In the genomic region with DNA sequence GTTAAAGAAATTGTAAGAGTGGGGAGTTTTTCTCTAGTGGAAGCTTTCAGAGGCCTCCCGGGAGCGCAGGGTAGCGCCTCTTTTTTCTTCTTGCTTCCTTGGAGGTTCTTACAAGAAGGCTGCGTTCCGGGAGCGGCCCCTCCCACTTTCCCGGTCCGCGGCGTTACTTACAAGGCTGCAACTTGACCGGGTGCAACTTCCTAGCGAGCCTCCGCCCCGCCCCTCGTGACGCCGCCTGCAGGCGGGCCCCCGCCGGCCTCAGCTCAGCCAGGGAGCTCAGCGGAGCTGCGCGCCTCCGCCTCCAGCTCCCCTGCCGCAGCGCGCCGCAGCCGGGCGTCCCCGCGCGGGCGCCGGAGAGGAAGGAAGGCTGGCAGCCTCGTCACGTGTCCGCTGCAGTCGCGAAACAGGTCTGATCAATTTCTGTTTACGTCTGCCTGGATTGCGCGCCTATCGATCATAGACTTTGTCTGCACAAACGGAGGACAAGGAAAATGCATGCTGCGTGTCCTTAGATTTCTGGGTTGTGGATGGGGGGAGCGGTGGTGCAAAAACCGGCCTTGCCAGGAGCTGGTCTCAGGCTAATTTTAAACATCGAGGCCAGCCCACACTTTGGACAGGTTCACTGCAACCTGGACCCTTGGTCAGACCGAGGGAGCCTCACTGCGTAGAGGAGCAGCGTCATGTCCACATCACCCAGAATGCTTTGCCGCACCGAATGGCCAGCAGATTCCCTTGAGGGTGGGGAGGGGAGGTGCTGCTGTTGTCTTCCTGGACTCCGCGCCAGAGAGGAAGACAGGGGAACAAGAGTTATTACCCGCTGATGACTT, we compare ENCODE assay signal across 8 cellular contexts. TPM values are rescaled to one million over a fixed set of nuclear protein-coding genes. Genes with fewer than 3 reads are reported as not detected.
A peak's percentile ranks its signal among the peaks of the same experiment; 100 is the strongest.
DNase-seq lines count a peak whose midpoint lies in the region; ATAC-seq lines count a peak whose summit lies in the region.

A gene with protein sequence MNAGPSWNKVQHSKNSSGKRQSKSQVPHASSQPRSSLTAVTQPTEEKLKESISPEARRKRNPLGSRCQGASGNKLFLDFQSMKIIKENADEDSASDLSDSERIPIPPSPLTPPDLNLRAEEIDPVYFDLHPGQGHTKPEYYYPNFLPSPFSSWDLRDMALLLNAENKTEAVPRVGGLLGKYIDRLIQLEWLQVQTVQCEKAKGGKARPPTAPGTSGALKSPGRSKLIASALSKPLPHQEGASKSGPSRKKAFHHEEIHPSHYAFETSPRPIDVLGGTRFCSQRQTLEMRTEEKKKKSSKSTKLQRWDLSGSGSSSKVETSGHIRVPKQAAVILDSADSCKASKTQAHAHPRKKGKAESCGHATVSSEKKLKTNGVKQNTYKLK (plus strand): TSS at position 261 of the 827 bp plus-strand sequence. CDS start 3,555 bp downstream, outside the sequence.
A gene with protein sequence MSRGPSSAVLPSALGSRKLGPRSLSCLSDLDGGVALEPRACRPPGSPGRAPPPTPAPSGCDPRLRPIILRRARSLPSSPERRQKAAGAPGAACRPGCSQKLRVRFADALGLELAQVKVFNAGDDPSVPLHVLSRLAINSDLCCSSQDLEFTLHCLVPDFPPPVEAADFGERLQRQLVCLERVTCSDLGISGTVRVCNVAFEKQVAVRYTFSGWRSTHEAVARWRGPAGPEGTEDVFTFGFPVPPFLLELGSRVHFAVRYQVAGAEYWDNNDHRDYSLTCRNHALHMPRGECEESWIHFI (minus strand): TSS at position 177 of the 827 bp plus-strand sequence. CDS start 374 bp downstream, outside the sequence.

- no peaks in the 10 kb centered on the region for H3K9me3 Mint-ChIP-seq in CD4-positive, alpha-beta memory T cell
- H3K9me3 Mint-ChIP-seq in activated CD8-positive, alpha-beta T cell treated with anti-CD3 and anti-CD28 coated beads, Interleukin-2, amount 10 ng/mL, durations not matched to agents 7 days and 5 days (ENCODE audit: insufficient read depth), result no peaks in the 10 kb centered on the region

- H3K4me3 ChIP-seq in CD4-positive, alpha-beta memory T cell (ENCODE audit: low read length in 2 of 2), result peak within 1 kb of the TSS; percentile 87 to 95
- peak within 1 kb of the TSS; percentile 66 for H3K4me3 ChIP-seq in ectodermal cell (ENCODE audit: insufficient read depth, low read depth, low read length)

- H3K4me1 ChIP-seq in CD4-positive, alpha-beta memory T cell (ENCODE audit: insufficient read depth, low read length), result peaks cover 52% of the 10 kb centered on the region
- H3K4me1 ChIP-seq in ectodermal cell (ENCODE audit: control insufficient read depth, insufficient read depth, low read length), result peaks cover 7% of the 10 kb centered on the region

- no peaks in the 10 kb centered on the region for H3K27me3 Mint-ChIP-seq in CD4-positive, alpha-beta memory T cell
- H3K27me3 Mint-ChIP-seq in activated CD8-positive, alpha-beta T cell treated with anti-CD3 and anti-CD28 coated beads, Interleukin-2, amount 10 ng/mL, durations not matched to agents 7 days and 5 days (ENCODE audit: low read depth), result no peaks in the 10 kb centered on the region

- peak; percentile 87 to 90 (median 89) for DNase-seq in CD4-positive, alpha-beta memory T cell
- DNase-seq in NCI-H82 (lab: John Stamatoyannopoulos, UW) (peak; percentile 96), lung microvascular endothelial cell (ENCODE audit: low read depth in 2 of 2) (peak; percentile 87 to 98)
- peak; percentile 93 for DNase-seq in activated CD8-positive, alpha-beta T cell treated with anti-CD3 and anti-CD28 coated beads, Interleukin-2, amount 10 ng/mL, durations not matched to agents 7 days and 5 days
- peak; percentile 71 to 82 (median 78) for DNase-seq in stimulated activated CD4-positive, alpha-beta T cell treated with anti-CD3 and anti-CD28 coated beads, TNF-alpha, amount 100 ng/mL, for 4 hours (ENCODE audit: low read depth in 3 of 3)

- H3K27ac Mint-ChIP-seq in CD4-positive, alpha-beta memory T cell, result peak within 1 kb of the TSS; percentile 93 to 99 (median 97)
- peak within 1 kb of the TSS; percentile 97 for H3K27ac Mint-ChIP-seq in activated CD8-positive, alpha-beta T cell treated with anti-CD3 and anti-CD28 coated beads, Interleukin-2, amount 10 ng/mL, durations not matched to agents 7 days and 5 days

- H3K36me3 ChIP-seq in CD4-positive, alpha-beta memory T cell (ENCODE audit: insufficient read depth, low read length), result peaks cover 22% of the 10 kb centered on the region
- no peaks in the 10 kb centered on the region for H3K36me3 ChIP-seq in ectodermal cell (ENCODE audit: control insufficient read depth, insufficient read depth, low read length)

- WGBS in ectodermal cell, 2 experiments, result 0% methylated on average over 57 of the region's 57 CpGs

- H3K27me3 ChIP-seq in CD4-positive, alpha-beta memory T cell (ENCODE audit: insufficient read depth, low read length), result no peaks in the 10 kb centered on the region
- H3K27me3 ChIP-seq in ectodermal cell (ENCODE audit: control insufficient read depth, insufficient read depth, low read length, poor library complexity, severe bottlenecking), result peaks cover 44% of the 10 kb centered on the region

- POLR2A ChIA-PET in CD4-positive, alpha-beta memory T cell (lab: Charles Lee; ENCODE audit: partially characterized antibody), result interaction anchor here (0.7 to 3.3 kb wide), 9 partner anchors 8 to 1290 kb away, joined by 3 to 39 read pairs (median 4); a partner anchor contains a TSS
- POLR2A ChIA-PET in activated CD8-positive, alpha-beta T cell treated with anti-CD3 and anti-CD28 coated beads, Interleukin-2, amount 10 ng/mL, durations not matched to agents 7 days and 5 days (lab: Charles Lee), result interaction anchor here (0.6 to 1.7 kb wide), 6 partner anchors 8 to 117 kb away, joined by 3 to 8 read pairs (median 4); no protein-coding TSS in a partner anchor

- intact Hi-C loops in CD4-positive, alpha-beta memory T cell (cut with micrococcal nuclease), result loop anchor here (1.0 to 2.0 kb wide), 2 partner anchors 9 to 116 kb away; no protein-coding TSS in a partner anchor

- peaks cover 14 to 38% of the 10 kb centered on the region in 2 donors for H3K36me3 Mint-ChIP-seq in CD4-positive, alpha-beta memory T cell
- H3K36me3 Mint-ChIP-seq in activated CD8-positive, alpha-beta T cell treated with anti-CD3 and anti-CD28 coated beads, Interleukin-2, amount 10 ng/mL, durations not matched to agents 7 days and 5 days (ENCODE audit: low read depth), result peaks cover 24% of the 10 kb centered on the region

- H3K4me1 Mint-ChIP-seq in CD4-positive, alpha-beta memory T cell, result peaks cover 34 to 60% (median 46%) of the 10 kb centered on the region in 4 donors
- H3K4me1 Mint-ChIP-seq in activated CD8-positive, alpha-beta T cell treated with anti-CD3 and anti-CD28 coated beads, Interleukin-2, amount 10 ng/mL, durations not matched to agents 7 days and 5 days (ENCODE audit: low read depth), result peaks cover 32% of the 10 kb centered on the region

- H3K9me3 ChIP-seq in CD4-positive, alpha-beta memory T cell (ENCODE audit: control insufficient read depth in 1 of 2, low read length in 2 of 2), result no peaks in the 10 kb centered on the region
- H3K9me3 ChIP-seq in ectodermal cell (ENCODE audit: control insufficient read depth, low read length), result no peaks in the 10 kb centered on the region

- H3K27ac ChIP-seq in CD4-positive, alpha-beta memory T cell (ENCODE audit: low read depth, low read length), result peak within 1 kb of the TSS; percentile 87
- H3K27ac ChIP-seq in ectodermal cell (ENCODE audit: insufficient read depth, low read depth, low read length, poor library complexity, severe bottlenecking), result peak within 1 kb of the TSS; percentile 89

- H3K4me3 Mint-ChIP-seq in CD4-positive, alpha-beta memory T cell, result peak within 1 kb of the TSS; percentile 90 to 99 (median 97)
- H3K4me3 Mint-ChIP-seq in activated CD8-positive, alpha-beta T cell treated with anti-CD3 and anti-CD28 coated beads, Interleukin-2, amount 10 ng/mL, durations not matched to agents 7 days and 5 days, result peak within 1 kb of the TSS; percentile 92

- ATAC-seq in GM19452 (IDR thresholded peaks at IDR 0.05; ENCODE audit: unreplicated experiment), result peak; percentile 92
- peak; percentile 76 for ATAC-seq in HG03575 (IDR thresholded peaks at IDR 0.05; ENCODE audit: extremely low read depth, insufficient number of reproducible peaks, low FRiP score, unreplicated experiment)
- ATAC-seq in activated CD8-positive, alpha-beta T cell treated with anti-CD3 and anti-CD28 coated beads, Interleukin-2, amount 10 ng/mL, durations not matched to agents 7 days and 5 days, result peak; percentile 97

- CTCF ChIA-PET in CD4-positive, alpha-beta memory T cell (lab: Charles Lee; ENCODE audit: partially characterized antibody), result interaction anchor here (0.6 to 2.4 kb wide), 12 partner anchors 9 to 1289 kb away, joined by 3 to 19 read pairs (median 4); a partner anchor contains a TSS
- CTCF ChIA-PET in activated CD8-positive, alpha-beta T cell treated with anti-CD3 and anti-CD28 coated beads, Interleukin-2, amount 10 ng/mL, durations not matched to agents 7 days and 5 days (lab: Charles Lee), result interaction anchor here (0.8 to 3.8 kb wide), 10 partner anchors 9 to 369 kb away, joined by 3 to 32 read pairs (median 4); no protein-coding TSS in a partner anchor

RNA-seq across cellular contexts. Expression of the first gene that starts in this region (rescaled TPM):
- 10 to 100 TPM; 43.7 to 44.1 TPM for total RNA-seq in CD4-positive, alpha-beta memory T cell
- 10 to 100 TPM; 13.4 to 25.0 TPM for polyA plus RNA-seq in CD4-positive, alpha-beta memory T cell
- 10 to 100 TPM; 27.0 to 32.5 TPM for total RNA-seq in activated CD8-positive, alpha-beta T cell treated with anti-CD3 and anti-CD28 coated beads, Interleukin-2, amount 10 ng/mL, durations not matched to agents 7 days and 5 days
- 16.2 TPM for polyA plus RNA-seq in ectodermal cell (2013, experiment 1 of 4)
- polyA plus RNA-seq in ectodermal cell (2013, experiment 2 of 4), result 17.5 TPM
- 13.4 TPM for polyA plus RNA-seq in ectodermal cell (2013, experiment 3 of 4)
- 14.6 TPM for polyA plus RNA-seq in ectodermal cell (2013, experiment 4 of 4)
- 2.2 and 2.4 TPM in 2 replicates for total RNA-seq in lung microvascular endothelial cell

RNA-seq across cellular contexts. Expression of the second gene that starts in this region (rescaled TPM):
- total RNA-seq in CD4-positive, alpha-beta memory T cell, result 10 to 100 TPM; 13.2 to 15.0 TPM
- 1 to 10 TPM; 2.2 to 2.8 TPM for polyA plus RNA-seq in CD4-positive, alpha-beta memory T cell
- total RNA-seq in activated CD8-positive, alpha-beta T cell treated with anti-CD3 and anti-CD28 coated beads, Interleukin-2, amount 10 ng/mL, durations not matched to agents 7 days and 5 days, result 1 to 10 TPM; 6.7 TPM
- 1.3 TPM for polyA plus RNA-seq in ectodermal cell (2013, experiment 1 of 4)
- 1.2 TPM for polyA plus RNA-seq in ectodermal cell (2013, experiment 2 of 4)
- 1.1 TPM for polyA plus RNA-seq in ectodermal cell (2013, experiment 3 of 4)
- polyA plus RNA-seq in ectodermal cell (2013, experiment 4 of 4), result 1.4 TPM
- total RNA-seq in lung microvascular endothelial cell, result 4.8 and 7.1 TPM in 2 replicates

Comparison
In these comparisons a context has a peak if more than half of its experiments do, and no peak if none do; other contexts are left out.
1. Peak in every context shown above with its lines: DNase-seq, ATAC-seq, H3K4me3 ChIP-seq and H3K27ac ChIP-seq.